Comparison of ENCODE assay signal across 5 cellular contexts in the genomic region with DNA sequence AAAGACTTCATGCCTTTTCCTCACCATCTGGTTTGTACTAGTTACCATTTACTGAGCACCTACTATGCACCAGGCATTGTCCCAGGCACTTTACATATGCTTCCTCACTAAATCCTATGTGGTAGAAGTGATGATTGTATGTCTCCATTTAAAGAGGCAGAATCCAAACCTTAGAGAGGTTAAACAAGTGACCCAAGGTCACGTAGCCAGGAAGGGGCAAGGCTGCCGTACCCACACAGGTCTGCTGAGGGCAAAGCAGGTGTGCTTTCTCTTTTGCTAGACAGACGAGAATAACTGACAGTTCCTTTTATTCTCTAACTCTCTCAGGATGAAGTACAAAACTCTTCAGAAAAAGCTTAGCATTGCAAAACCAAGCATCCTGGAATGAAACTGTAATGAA.
"Had no signal": no experiment of that assay in that cellular context is flagged by ENCODE, and none has a peak within 500 bp of the region (broad histone marks: within the 10 kb centered on the region; RNA-seq: fewer than 3 reads in every experiment).

No MANE protein-coding gene starts in this region.

- DNase-seq: IMR-90, KBM-7 had no signal

- H3K4me3 ChIP-seq: K562 had no signal

- H3K27ac ChIP-seq: HL-60 had no signal

- ATAC-seq: HepG2, K562 had no signal
